ENCODE assay signal across 21 cellular contexts in genomic region chr19:28019371-28019770, GRCh38.
"Had no signal": no experiment of that assay in that cellular context is flagged by ENCODE, and none has a peak within 500 bp of the region (broad histone marks: within the 10 kb centered on the region; RNA-seq: fewer than 3 reads in every experiment).

No MANE protein-coding gene starts in this region.

- H3K4me3 ChIP-seq: dorsolateral prefrontal cortex, gastrocnemius medialis, lung, ovary, right lobe of liver, stomach, thyroid gland had no signal

- H3K27me3 ChIP-seq: dorsolateral prefrontal cortex, gastrocnemius medialis, ovary, right lobe of liver, thyroid gland had no signal

- H3K4me1 ChIP-seq: gastrocnemius medialis, right lobe of liver, stomach, thyroid gland had no signal

- FAIRE-seq: colon, kidney, small intestine had no signal

- H3K27ac ChIP-seq: dorsolateral prefrontal cortex, gastrocnemius medialis, ovary, right lobe of liver, stomach, thyroid gland had no signal

- H3K36me3 ChIP-seq: gastrocnemius medialis, ovary, right lobe of liver, stomach, thyroid gland had no signal

- H3K9me3 ChIP-seq: gastrocnemius medialis, ovary, right lobe of liver, stomach, thyroid gland had no signal

- DNase-seq: dorsolateral prefrontal cortex; effector CD4-positive, alpha-beta T cell; foreskin fibroblast; gastrocnemius medialis; head of caudate nucleus; kidney; midbrain; naive thymus-derived CD4-positive, alpha-beta T cell; nucleus accumbens; ovary; right lobe of liver; small intestine; stimulated activated CD4-positive, alpha-beta T cell treated with anti-CD3 and anti-CD28 coated beads, Interleukin-15, amount 100 ng/mL, for 24 hours; stimulated activated CD4-positive, alpha-beta T cell treated with anti-CD3 and anti-CD28 coated beads, Interleukin-4, amount 100 ng/mL, for 1 hour; stimulated activated CD8-positive, alpha-beta memory T cell treated with anti-CD3 and anti-CD28 coated beads, Interleukin-4, amount 100 ng/mL, for 48 hours; stimulated activated naive CD4-positive, alpha-beta T cell treated with Interleukin-2 at 50 U/mL for 16 hours; stomach; thyroid gland; trophoblast cell had no signal
